ENCODE assay signal across 14 cellular contexts in the genomic region with DNA sequence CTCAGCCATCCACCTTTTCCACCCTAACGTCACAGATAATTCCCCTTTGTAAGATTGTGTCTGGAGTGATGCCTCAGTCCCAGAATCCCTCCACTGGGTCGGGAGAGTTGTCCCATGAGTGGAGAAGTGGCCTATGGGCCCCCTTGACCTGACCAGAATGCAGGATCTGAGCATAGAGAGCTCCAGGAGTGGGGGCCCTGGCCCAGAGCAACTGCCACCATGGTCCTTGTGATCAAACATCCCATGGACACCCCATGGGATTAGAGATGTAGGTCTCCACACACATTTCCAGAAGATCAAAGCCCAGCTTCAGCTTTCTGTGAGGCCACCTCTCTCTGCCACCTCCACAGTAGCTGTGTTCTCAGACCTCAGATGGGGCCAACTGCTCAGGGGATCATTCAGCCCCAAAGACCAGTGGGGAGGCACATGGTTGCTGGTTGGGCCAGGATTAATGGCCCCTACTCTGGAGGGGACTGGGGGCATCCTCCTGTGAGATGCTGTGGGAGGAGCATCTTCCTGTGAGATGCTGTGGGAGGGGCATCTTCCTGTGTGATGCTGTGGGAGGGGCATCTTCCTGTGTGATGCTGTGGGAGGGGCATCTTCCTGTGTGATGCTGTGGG. TPM values are rescaled to one million over a fixed set of nuclear protein-coding genes. Genes with fewer than 3 reads are reported as not detected.
DNase-seq lines count a peak whose midpoint lies in the region; ATAC-seq and TF ChIP-seq lines count a peak whose summit lies in the region.
"Had no signal": no experiment of that assay in that cellular context is flagged by ENCODE, and none has a peak within 500 bp of the region (broad histone marks: within the 10 kb centered on the region; RNA-seq: fewer than 3 reads in every experiment).

No MANE protein-coding gene starts in this region.

- no peak overlapping the region for H3K4me3 ChIP-seq in Caco-2 (ENCODE audit: low read depth, low read length)
- H3K4me3 ChIP-seq: GM12878, PC-9, right lobe of liver had no signal

- in situ Hi-C loops in KBM-7 (cut with MboI; ENCODE audit: low pct_unique_long_range_greater_than_20kb, low sequenced_read_pairs): no loop called here

- BruUV-seq in Caco-2 (replicated peaks; lab: Mats Ljungman, UMichigan): no TSS peak

- H3K27ac Mint-ChIP-seq in activated CD8-positive, alpha-beta T cell treated with anti-CD3 and anti-CD28 coated beads, Interleukin-2, amount 10 ng/mL, durations not matched to agents 7 days and 5 days: peak overlapping the region; percentile 63
- H3K27ac Mint-ChIP-seq in Caco-2 (ENCODE audit: unreplicated experiment): no peak overlapping the region

- peak; percentile 57 for ATAC-seq in activated CD8-positive, alpha-beta T cell treated with anti-CD3 and anti-CD28 coated beads, Interleukin-2, amount 10 ng/mL, durations not matched to agents 7 days and 5 days
- ATAC-seq in GM21526 (IDR thresholded peaks at IDR 0.05; ENCODE audit: low FRiP score, unreplicated experiment): no peak
- ATAC-seq: GM12878, right lobe of liver had no signal

- POLR2A ChIA-PET in GM10248 (lab: Yijun Ruan, JAX): no interaction called here
- POLR2A ChIA-PET in HEK293T (lab: Yijun Ruan, JAX): no interaction called here
- POLR2A ChIA-PET in activated CD8-positive, alpha-beta T cell treated with anti-CD3 and anti-CD28 coated beads, Interleukin-2, amount 10 ng/mL, durations not matched to agents 7 days and 5 days (lab: Charles Lee): interaction anchor here (0.8 kb wide), 1 partner anchor 10 kb away, joined by 3 read pairs; no protein-coding TSS in a partner anchor
- POLR2A ChIA-PET in Caco-2 (lab: Charles Lee): no interaction called here

- H3K4me1 ChIP-seq in Caco-2: no peaks in the 10 kb centered on the region
- H3K4me1 ChIP-seq: right lobe of liver had no signal

- peaks cover 28% of the 10 kb centered on the region for H3K4me1 Mint-ChIP-seq in activated CD8-positive, alpha-beta T cell treated with anti-CD3 and anti-CD28 coated beads, Interleukin-2, amount 10 ng/mL, durations not matched to agents 7 days and 5 days (ENCODE audit: low read depth)
- H3K4me1 Mint-ChIP-seq in Caco-2 (ENCODE audit: low read depth, unreplicated experiment): no peaks in the 10 kb centered on the region

- H3K27me3 ChIP-seq in Caco-2 (replicated peaks; ENCODE audit: control insufficient read depth, insufficient read depth, low read length): no peaks in the 10 kb centered on the region
- H3K27me3 ChIP-seq: right lobe of liver had no signal

- H3K36me3 ChIP-seq in Caco-2 (ENCODE audit: control insufficient read depth, insufficient read depth, low read length): no peaks in the 10 kb centered on the region
- H3K36me3 ChIP-seq: right lobe of liver, WERI-Rb-1 had no signal

- no peaks in the 10 kb centered on the region for H3K9me3 ChIP-seq in Caco-2
- H3K9me3 ChIP-seq: right lobe of liver had no signal

- no peaks in the 10 kb centered on the region for H3K27me3 Mint-ChIP-seq in activated CD8-positive, alpha-beta T cell treated with anti-CD3 and anti-CD28 coated beads, Interleukin-2, amount 10 ng/mL, durations not matched to agents 7 days and 5 days (ENCODE audit: low read depth)
- H3K27me3 Mint-ChIP-seq in Caco-2 (ENCODE audit: insufficient read depth, unreplicated experiment): no peaks in the 10 kb centered on the region

- no peak for TF ChIP-seq CTCF in GM10248 (IDR thresholded peaks at IDR 0.05; ENCODE audit: control extremely low read depth, extremely low read depth, low read depth, missing control alignments)
- no peak for TF ChIP-seq CTCF in Caco-2 (IDR thresholded peaks at IDR 0.05; ENCODE audit: insufficient read depth in 1 of 2, low read depth in 1 of 2, low read length in 1 of 2, severe bottlenecking in 1 of 2, unreplicated experiment in 1 of 2)

- CTCF ChIA-PET in GM10248 (lab: Yijun Ruan, JAX): no interaction called here
- CTCF ChIA-PET in HEK293T (lab: Yijun Ruan, JAX): interaction anchor here (0.6 to 1.0 kb wide), 2 partner anchors 12 to 408 kb away, joined by 3 to 5 read pairs; no protein-coding TSS in a partner anchor
- CTCF ChIA-PET in activated CD8-positive, alpha-beta T cell treated with anti-CD3 and anti-CD28 coated beads, Interleukin-2, amount 10 ng/mL, durations not matched to agents 7 days and 5 days (lab: Charles Lee): no interaction called here
- CTCF ChIA-PET in Caco-2 (lab: Charles Lee): no interaction called here

- H3K4me3 Mint-ChIP-seq in activated CD8-positive, alpha-beta T cell treated with anti-CD3 and anti-CD28 coated beads, Interleukin-2, amount 10 ng/mL, durations not matched to agents 7 days and 5 days: no peak overlapping the region
- H3K4me3 Mint-ChIP-seq in Caco-2 (ENCODE audit: unreplicated experiment): no peak overlapping the region

- peak; percentile 45 for DNase-seq in GM10248 (ENCODE audit: extremely low spot score)
- peak; percentile 62 for DNase-seq in HEK293T (ENCODE audit: extremely low spot score)
- peak; percentile 36 for DNase-seq in activated CD8-positive, alpha-beta T cell treated with anti-CD3 and anti-CD28 coated beads, Interleukin-2, amount 10 ng/mL, durations not matched to agents 7 days and 5 days
- peak; percentile 48 for DNase-seq in iPS-NIHi7 (ENCODE audit: extremely low spot score)
- no peak for DNase-seq in Caco-2
- no peak for DNase-seq in KBM-7
- DNase-seq in inferior parietal cortex (ENCODE audit: extremely low spot score): no peak
- DNase-seq: COR-L47, NCI-H146, PC-9, WERI-Rb-1 had no signal

- H3K9me3 Mint-ChIP-seq in activated CD8-positive, alpha-beta T cell treated with anti-CD3 and anti-CD28 coated beads, Interleukin-2, amount 10 ng/mL, durations not matched to agents 7 days and 5 days (ENCODE audit: insufficient read depth): no peaks in the 10 kb centered on the region
- H3K9me3 Mint-ChIP-seq in Caco-2 (ENCODE audit: unreplicated experiment): no peaks in the 10 kb centered on the region

- no peaks in the 10 kb centered on the region for H3K36me3 Mint-ChIP-seq in activated CD8-positive, alpha-beta T cell treated with anti-CD3 and anti-CD28 coated beads, Interleukin-2, amount 10 ng/mL, durations not matched to agents 7 days and 5 days (ENCODE audit: low read depth)
- H3K36me3 Mint-ChIP-seq in Caco-2 (ENCODE audit: insufficient read depth, unreplicated experiment): no peaks in the 10 kb centered on the region

- intact Hi-C loops in Caco-2 (cut with micrococcal nuclease; ENCODE audit: unreplicated experiment): no loop called here

TF ChIP-seq in HEK293T, 16 proteins besides CTCF, POLR2A, EP300 and RAD21:
- no peak for TF ChIP-seq HDGF (IDR thresholded peaks at IDR 0.05; ENCODE audit: borderline replicate concordance)
- TF ChIP-seq CTBP1 (IDR thresholded peaks at IDR 0.05; ENCODE audit: borderline replicate concordance): no peak
- TF ChIP-seq, protein P1, sequence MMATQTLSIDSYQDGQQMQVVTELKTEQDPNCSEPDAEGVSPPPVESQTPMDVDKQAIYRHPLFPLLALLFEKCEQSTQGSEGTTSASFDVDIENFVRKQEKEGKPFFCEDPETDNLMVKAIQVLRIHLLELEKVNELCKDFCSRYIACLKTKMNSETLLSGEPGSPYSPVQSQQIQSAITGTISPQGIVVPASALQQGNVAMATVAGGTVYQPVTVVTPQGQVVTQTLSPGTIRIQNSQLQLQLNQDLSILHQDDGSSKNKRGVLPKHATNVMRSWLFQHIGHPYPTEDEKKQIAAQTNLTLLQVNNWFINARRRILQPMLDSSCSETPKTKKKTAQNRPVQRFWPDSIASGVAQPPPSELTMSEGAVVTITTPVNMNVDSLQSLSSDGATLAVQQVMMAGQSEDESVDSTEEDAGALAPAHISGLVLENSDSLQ (IDR thresholded peaks at IDR 0.05): no peak
- no peak for TF ChIP-seq NFRKB (IDR thresholded peaks at IDR 0.05)
- no peak for TF ChIP-seq TARDBP (IDR thresholded peaks at IDR 0.05)
- TF ChIP-seq FOXK2 (IDR thresholded peaks at IDR 0.05): no peak
- TF ChIP-seq BHLHE40 (IDR thresholded peaks at IDR 0.05; ENCODE audit: borderline replicate concordance): no peak
- TF ChIP-seq ARNT (IDR thresholded peaks at IDR 0.05): no peak
- no peak for TF ChIP-seq ELF4 (IDR thresholded peaks at IDR 0.05)
- TF ChIP-seq LEF1 (IDR thresholded peaks at IDR 0.05; ENCODE audit: borderline replicate concordance): no peak
- no peak for TF ChIP-seq SUZ12 (IDR thresholded peaks at IDR 0.05)
- no peak for TF ChIP-seq L3MBTL2 (conservative IDR thresholded peaks at IDR 0.05)
- TF ChIP-seq ZNF384 (IDR thresholded peaks at IDR 0.05): no peak
- TF ChIP-seq FOXM1 (IDR thresholded peaks at IDR 0.05; ENCODE audit: borderline replicate concordance): no peak
- no peak for TF ChIP-seq SP1 (IDR thresholded peaks at IDR 0.05)
- no peak for TF ChIP-seq FOXA1 (IDR thresholded peaks at IDR 0.05)

RNA-seq across cellular contexts. Expression of a gene that starts 28.5 kb away (rescaled TPM):
- 1 to 10 TPM; 1.2 to 2.2 TPM for total RNA-seq in activated CD8-positive, alpha-beta T cell treated with anti-CD3 and anti-CD28 coated beads, Interleukin-2, amount 10 ng/mL, durations not matched to agents 7 days and 5 days
- total RNA-seq in Caco-2 (2022): 0.12 TPM in 1 of 2 replicates, not detected in the other

Comparison
In these comparisons a context has a peak if more than half of its experiments do, and no peak if none do; other contexts are left out.
1. DNase-seq: peak in GM10248 (single experiment), HEK293T (single experiment), activated CD8-positive, alpha-beta T cell treated with anti-CD3 and anti-CD28 coated beads, Interleukin-2, amount 10 ng/mL, durations not matched to agents 7 days and 5 days (single experiment) and iPS-NIHi7 (single experiment); none in Caco-2 (0 of 2), KBM-7 (single experiment) and inferior parietal cortex (single experiment).